ENCODE assay signal across 1 cellular context in genomic region chr1:150066838-150067183, GRCh38.
TF ChIP-seq lines count a peak whose summit lies in the region.

No MANE protein-coding gene starts in this region.

TF ChIP-seq in IMR-90, 13 proteins besides CTCF, POLR2A, EP300 and RAD21 (continued from another document):
- TF ChIP-seq ELK1 (IDR thresholded peaks at IDR 0.05; ENCODE audit: borderline replicate concordance, low read depth, low read length): no peak
